ENCODE assay signal across 8 cellular contexts in genomic region chr10:126904807-126905686, GRCh38. TPM values are rescaled to one million over a fixed set of nuclear protein-coding genes. Genes with fewer than 3 reads are reported as not detected.
DNase-seq lines count a peak whose midpoint lies in the region; ATAC-seq, FAIRE-seq and TF ChIP-seq lines count a peak whose summit lies in the region.

TSS of gene DOCK1 (plus strand) at chr10:126905428. CDS start at chr10:126905518, 90 bp downstream.

- no peaks in the 10 kb centered on the region for H3F3A ChIP-seq in smooth muscle cell (ENCODE audit: low read depth)

- DNase-seq in NCI-H510A (lab: John Stamatoyannopoulos, UW) = peak; percentile 61
- no peak for DNase-seq in coronary artery (ENCODE audit: low spot score)
- no peak for DNase-seq in keratinocyte (ENCODE audit: low read depth, low spot score)
- peak; percentile 20 for DNase-seq in smooth muscle cell (lab: John Stamatoyannopoulos, UW; ENCODE audit: unreplicated experiment)
- no peak for DNase-seq in GF-D8 (lab: John Stamatoyannopoulos, UW)
- no peak for DNase-seq in RPMI8226

- H3K4me3 ChIP-seq in coronary artery (peak within 1 kb of the TSS; percentile 98), keratinocyte (ENCODE audit: control insufficient read depth in 2 of 3, extremely low read depth in 1 of 3, insufficient read depth in 2 of 3, low read depth in 1 of 3, low read length in 3 of 3) (peak within 1 kb of the TSS; percentile 73 to 79 (median 78)), smooth muscle cell (peak within 1 kb of the TSS; percentile 96)

- H3K36me3 ChIP-seq in ES-I3 (ENCODE audit: insufficient read depth, low read length) (no peaks in the 10 kb centered on the region; the same call in 1 of the 2 replicates), keratinocyte (ENCODE audit: control insufficient read depth in 2 of 2, extremely low read depth in 1 of 2, insufficient read depth in 2 of 2, low read length in 2 of 2) (no peaks in the 10 kb centered on the region), smooth muscle cell (ENCODE audit: low read depth) (no peaks in the 10 kb centered on the region)

- 3% methylated on average over 42 of the region's 102 CpGs for WGBS in smooth muscle cell (ENCODE audit: low lambda C conversion rate)

- H3K27ac ChIP-seq in coronary artery (peak within 1 kb of the TSS; percentile 75 to 90), keratinocyte (ENCODE audit: control insufficient read depth, insufficient read depth, low read length) (peak within 1 kb of the TSS; percentile 54), smooth muscle cell (ENCODE audit: low read depth) (peak within 1 kb of the TSS; percentile 72)

- peak within 1 kb of the TSS; percentile 92 for H3K4me2 ChIP-seq in keratinocyte (ENCODE audit: control insufficient read depth, extremely low read depth, insufficient read depth, low read depth, low read length)
- peak within 1 kb of the TSS; percentile 93 for H3K4me2 ChIP-seq in smooth muscle cell

- no peaks in the 10 kb centered on the region for H3K9me3 ChIP-seq in ES-I3 (ENCODE audit: control insufficient read depth, insufficient read depth, low read length)
- H3K9me3 ChIP-seq in keratinocyte (ENCODE audit: control insufficient read depth, low read depth, low read length) = no peaks in the 10 kb centered on the region
- no peaks in the 10 kb centered on the region for H3K9me3 ChIP-seq in smooth muscle cell (replicated peaks; ENCODE audit: low read depth)

- peaks cover 2% of the 10 kb centered on the region for H3K9me1 ChIP-seq in keratinocyte (ENCODE audit: control insufficient read depth, extremely low read depth, insufficient read depth, low read length)

- H4K20me1 ChIP-seq in keratinocyte (ENCODE audit: control insufficient read depth, extremely low read depth, insufficient read depth, low read length) (no peaks in the 10 kb centered on the region), smooth muscle cell (ENCODE audit: low read depth) (peaks cover 37% of the 10 kb centered on the region)

- no peak for ATAC-seq in GM21786 (IDR thresholded peaks at IDR 0.05; ENCODE audit: unreplicated experiment)

- H3K27me3 ChIP-seq in keratinocyte (ENCODE audit: control insufficient read depth, extremely low read depth, insufficient read depth, low read length) (no peaks in the 10 kb centered on the region), smooth muscle cell (ENCODE audit: low read depth) (no peaks in the 10 kb centered on the region)

- H3K79me2 ChIP-seq in keratinocyte (ENCODE audit: control insufficient read depth, insufficient read depth, low read length) (peaks cover 40% of the 10 kb centered on the region), smooth muscle cell (ENCODE audit: low read depth) (peaks cover 34% of the 10 kb centered on the region)

- no peak for TF ChIP-seq CTCF in coronary artery (IDR thresholded peaks at IDR 0.05)
- TF ChIP-seq CTCF in keratinocyte (optimal IDR thresholded peaks at IDR 0.05 in 1 of 3, IDR thresholded peaks at IDR 0.05 in 1 of 3, conservative IDR thresholded peaks at IDR 0.05 in 1 of 3; ENCODE audit: extremely low read depth in 1 of 3, insufficient read depth in 2 of 3, low read length in 3 of 3) = no peak
- TF ChIP-seq CTCF in smooth muscle cell (IDR thresholded peaks at IDR 0.05; ENCODE audit: borderline replicate concordance, insufficient read depth, poor library complexity, severe bottlenecking) = no peak

- H3K4me1 ChIP-seq in ES-I3 (ENCODE audit: insufficient read depth, low read length) (0 out of 2 replicates have a peak, but pooled peaks cover 7% of the 10 kb centered on the region), keratinocyte (ENCODE audit: control insufficient read depth, extremely low read depth, insufficient read depth, low read length) (peaks cover 48% of the 10 kb centered on the region), smooth muscle cell (ENCODE audit: low read depth) (peaks cover 8% of the 10 kb centered on the region)

- dilution Hi-C loops in keratinocyte (cut with MboI; ENCODE audit: extremely low pct_ligation_motif_present, low sequenced_read_pairs) = no loop called here

- H3K9ac ChIP-seq in ES-I3 (ENCODE audit: low read depth, low read length) (peak within 1 kb of the TSS; percentile 95), keratinocyte (ENCODE audit: control insufficient read depth, extremely low read depth, insufficient read depth, low read length) (peak within 1 kb of the TSS; percentile 77), smooth muscle cell (ENCODE audit: low read depth) (peak within 1 kb of the TSS; percentile 83)

- H2AFZ ChIP-seq in keratinocyte (ENCODE audit: control insufficient read depth, low read length) (peak within 1 kb of the TSS; percentile 75), smooth muscle cell (ENCODE audit: low read depth) (peak within 1 kb of the TSS; percentile 95)

- no peak for FAIRE-seq in keratinocyte (lab: Jason Lieb, UNC)

RNA-seq across cellular contexts. Expression of gene DOCK1, which starts in this region (rescaled TPM):
- polyA plus RNA-seq in keratinocyte (10.1 to 15.7 TPM (median 15.2 TPM) in 3 replicates), smooth muscle cell (18.3 and 18.4 TPM in 2 replicates)
- polyA plus RNA-seq in keratinocyte (2011; ENCODE audit: low read depth) = 17.7 TPM
- 16.4 and 20.1 TPM in 2 replicates for polyA plus RNA-seq in keratinocyte (2011; cell fraction: cytosol; rRNA removed)
- 40.2 and 41.7 TPM in 2 replicates for polyA plus RNA-seq in keratinocyte (2011; cell fraction: nucleus; rRNA removed)
- 12.3 and 27.6 TPM in 2 replicates for polyA plus RNA-seq in keratinocyte (2012; ENCODE audit: low replicate concordance)
- polyA minus RNA-seq in keratinocyte = 58.0 to 84.6 TPM (median 80.5 TPM) in 3 replicates
- polyA minus RNA-seq in keratinocyte (2011; cell fraction: cytosol; rRNA and poly(A)+ RNA removed) = 33.0 TPM
- 38.6 and 75.1 TPM in 2 replicates for polyA minus RNA-seq in keratinocyte (2011; cell fraction: nucleus; rRNA and poly(A)+ RNA removed)
- total RNA-seq in smooth muscle cell = 37.1 and 51.6 TPM in 2 replicates

Comparison
In these comparisons a context has a peak if more than half of its experiments do, and no peak if none do; other contexts are left out.
1. DNase-seq: peak in NCI-H510A (single experiment) and smooth muscle cell (single experiment); none in coronary artery (single experiment), keratinocyte (single experiment), GF-D8 (single experiment) and RPMI8226 (single experiment).
2. Peak in every context shown above with its lines, with median percentiles within 50 percentile points of each other: H3K9ac ChIP-seq, H3K27ac ChIP-seq and H3K4me3 ChIP-seq.